In genomic region chr18:49476664-49477411, GRCh38 we compare ENCODE assay signal across 8 cellular contexts. TPM values are rescaled to one million over a fixed set of nuclear protein-coding genes. Genes with fewer than 3 reads are reported as not detected.
DNase-seq lines count a peak whose midpoint lies in the region; ATAC-seq and TF ChIP-seq lines count a peak whose summit lies in the region.

No MANE protein-coding gene starts in this region.

- H3K9me3 ChIP-seq in right cardiac atrium (ENCODE audit: control insufficient read depth, low read length) (no peaks in the 10 kb centered on the region), aorta (ENCODE audit: control insufficient read depth, low read length) (no peaks in the 10 kb centered on the region)

- intact Hi-C loops in Right ventricle myocardium inferior (cut with DNase I): no loop called here
- intact Hi-C loops in cardiac septum (cut with DNase I): no loop called here
- intact Hi-C loops in activated B cell treated with CpG ODN at 0.5 μM for 24 hours (cut with micrococcal nuclease): no loop called here
- intact Hi-C loops in right cardiac atrium (cut with DNase I): no loop called here
- intact Hi-C loops in aorta (cut with DNase I): no loop called here

- no peaks in the 10 kb centered on the region for H3K9me3 Mint-ChIP-seq in activated B cell treated with CpG ODN at 0.5 μM for 24 hours

- peaks cover 2 to 8% of the 10 kb centered on the region in 2 donors for H3K36me3 ChIP-seq in aorta (ENCODE audit: control insufficient read depth in 1 of 2, insufficient read depth in 2 of 2, low read length in 1 of 2)

- H3K27me3 Mint-ChIP-seq in activated B cell treated with CpG ODN at 0.5 μM for 24 hours: no peaks in the 10 kb centered on the region

- H3K27me3 ChIP-seq in right cardiac atrium (ENCODE audit: control insufficient read depth, insufficient read depth): no peaks in the 10 kb centered on the region
- H3K27me3 ChIP-seq in aorta (ENCODE audit: control insufficient read depth in 1 of 2, insufficient read depth in 2 of 2, low read length in 1 of 2): no peaks in the 10 kb centered on the region

- H3K4me1 ChIP-seq in right cardiac atrium (ENCODE audit: control insufficient read depth, insufficient read depth, low read length) (peaks cover 3% of the 10 kb centered on the region), aorta (ENCODE audit: control insufficient read depth in 1 of 2, insufficient read depth in 2 of 2, low read length in 2 of 2) (no peaks in the 10 kb centered on the region)

- ATAC-seq in Right ventricle myocardium inferior (peak; percentile 32), activated B cell treated with CpG ODN at 0.5 μM for 24 hours (ENCODE audit: low read depth) (peak; percentile 57), right cardiac atrium (peak; percentile 54 to 75), aorta (ENCODE audit: low FRiP score) (peak; percentile 60), GM18520 (IDR thresholded peaks at IDR 0.05; ENCODE audit: unreplicated experiment) (no peak)
- no peak for ATAC-seq in activated CD4-positive, CD25-positive, alpha-beta regulatory T cell treated with anti-CD3 and anti-CD28 coated beads, Interleukin-2, amount 50 U/mL, for 24 hours

- POLR2A ChIA-PET in activated B cell treated with CpG ODN at 0.5 μM for 24 hours (lab: Charles Lee): interaction anchor here (1.3 to 2.2 kb wide), 3 partner anchors 10 to 16 kb away, joined by 4 to 11 read pairs (median 8); partner anchors contain the start of genes C18orf32 and DYM

- WGBS in right cardiac atrium: 63% methylated on average over 11 of the region's 11 CpGs
- 76 to 77% methylated on average over 11 of the region's 11 CpGs for WGBS in aorta, 2 donors

- DNase-seq in Right ventricle myocardium inferior (ENCODE audit: missing footprints) (no peak), cardiac septum (ENCODE audit: low spot score) (no peak), activated B cell treated with CpG ODN at 0.5 μM for 24 hours (no peak), right cardiac atrium (peak in 2 of 3 donors; percentile 41 to 71), aorta (peak in 1 of 2 donors; percentile 66)
- DNase-seq in activated CD4-positive, alpha-beta T cell treated with anti-CD3 and anti-CD28 coated beads, Interleukin-2, amount 50 U/mL, for 4 hours: no peak

- peaks cover 38% of the 10 kb centered on the region for H3K36me3 Mint-ChIP-seq in activated B cell treated with CpG ODN at 0.5 μM for 24 hours (ENCODE audit: low read depth)

- H3K4me1 Mint-ChIP-seq in activated B cell treated with CpG ODN at 0.5 μM for 24 hours: peaks cover 10% of the 10 kb centered on the region

- H3K4me3 Mint-ChIP-seq in activated B cell treated with CpG ODN at 0.5 μM for 24 hours: no peak overlapping the region

- peak overlapping the region; percentile 47 for H3K27ac ChIP-seq in right cardiac atrium (ENCODE audit: low read length)
- H3K27ac ChIP-seq in aorta (ENCODE audit: low read depth in 1 of 2, low read length in 2 of 2): no peak overlapping the region

- H3K27ac Mint-ChIP-seq in activated B cell treated with CpG ODN at 0.5 μM for 24 hours: peak overlapping the region; percentile 12

- CTCF ChIA-PET in activated B cell treated with CpG ODN at 0.5 μM for 24 hours (lab: Charles Lee): no interaction called here

- no peak for TF ChIP-seq CTCF in activated B cell treated with CpG ODN at 0.5 μM for 24 hours (IDR thresholded peaks at IDR 0.05)

- H3K4me3 ChIP-seq in right cardiac atrium (ENCODE audit: low read length): no peak overlapping the region
- H3K4me3 ChIP-seq in aorta (ENCODE audit: low read length in 2 of 2): no peak overlapping the region

RNA-seq across cellular contexts. Expression of gene C18orf32, which starts 10.2 kb away (rescaled TPM):
- total RNA-seq in Right ventricle myocardium inferior (45.3 TPM), cardiac septum (65.2 TPM), activated B cell treated with CpG ODN at 0.5 μM for 24 hours (31.6 and 32.9 TPM in 2 replicates), right cardiac atrium (10 to 100 TPM; 64.7 to 79.6 (median 72.8) TPM), aorta (10 to 100 TPM; 37.9 to 44.2 TPM)
- polyA plus RNA-seq in right cardiac atrium (120 TPM), aorta (10 to 100 TPM; 45.3 to 53.3 TPM)

RNA-seq across cellular contexts. Expression of gene RPL17, which starts 15.4 kb away (rescaled TPM):
- total RNA-seq in Right ventricle myocardium inferior (823 TPM), cardiac septum (615 TPM), activated B cell treated with CpG ODN at 0.5 μM for 24 hours (2,467 and 2,722 TPM in 2 replicates), right cardiac atrium (1,000 to 10,000 TPM in 2 of 4 donors, 100 to 1,000 TPM in 2; 949 to 1,084 (median 1,011) TPM), aorta (1,000 to 10,000 TPM; 1,134 to 1,294 TPM)
- polyA plus RNA-seq in right cardiac atrium (1,230 TPM), aorta (1,000 to 10,000 TPM; 2,383 to 5,051 TPM)

RNA-seq across cellular contexts. Expression of gene DYM, which starts 16.4 kb away (rescaled TPM):
- total RNA-seq in Right ventricle myocardium inferior (48.4 TPM), cardiac septum (47.1 TPM), activated B cell treated with CpG ODN at 0.5 μM for 24 hours (73.6 and 78.4 TPM in 2 replicates), right cardiac atrium (10 to 100 TPM; 50.0 to 59.7 (median 50.9) TPM), aorta (10 to 100 TPM; 81.5 to 83.3 TPM)
- polyA plus RNA-seq in right cardiac atrium (13.1 TPM), aorta (10 to 100 TPM; 14.1 to 16.6 TPM)

Comparison
In these comparisons a context has a peak if more than half of its experiments do, and no peak if none do; other contexts are left out.
1. DNase-seq: peak in right cardiac atrium (2 of 3); none in Right ventricle myocardium inferior (single experiment), cardiac septum (single experiment), activated B cell treated with CpG ODN at 0.5 μM for 24 hours (single experiment) and activated CD4-positive, alpha-beta T cell treated with anti-CD3 and anti-CD28 coated beads, Interleukin-2, amount 50 U/mL, for 4 hours (0 of 2).
2. ATAC-seq: peak in Right ventricle myocardium inferior (single experiment), activated B cell treated with CpG ODN at 0.5 μM for 24 hours (single experiment), right cardiac atrium (2 of 2) and aorta (single experiment); none in activated CD4-positive, CD25-positive, alpha-beta regulatory T cell treated with anti-CD3 and anti-CD28 coated beads, Interleukin-2, amount 50 U/mL, for 24 hours (0 of 2) and GM18520 (single experiment).